1 cellular context compared by ENCODE assay signal in genomic region chr1:248821101-248821500, GRCh38.
TF ChIP-seq lines count a peak whose summit lies in the region.

No MANE protein-coding gene starts in this region.

TF ChIP-seq in IMR-90, 13 proteins besides CTCF, POLR2A, EP300 and RAD21:
- TF ChIP-seq MAFK (IDR thresholded peaks at IDR 0.05; ENCODE audit: low read depth, low read length) = peak; percentile 69
- TF ChIP-seq MXI1 (IDR thresholded peaks at IDR 0.05; ENCODE audit: borderline replicate concordance, low read depth, low read length) = no peak
- peak; percentile 49; the same call in 1 of the 2 replicates for TF ChIP-seq FOS (IDR thresholded peaks at IDR 0.05; ENCODE audit: low read depth, low read length)
- TF ChIP-seq SMC3 (IDR thresholded peaks at IDR 0.05; ENCODE audit: low read depth, low read length) = no peak
- TF ChIP-seq CHD1 (IDR thresholded peaks at IDR 0.05; ENCODE audit: low read depth, low read length) = no peak
- TF ChIP-seq BHLHE40 (IDR thresholded peaks at IDR 0.05; ENCODE audit: low read depth, low read length) = no peak; the same call in 1 of the 2 replicates
